In the genomic region with DNA sequence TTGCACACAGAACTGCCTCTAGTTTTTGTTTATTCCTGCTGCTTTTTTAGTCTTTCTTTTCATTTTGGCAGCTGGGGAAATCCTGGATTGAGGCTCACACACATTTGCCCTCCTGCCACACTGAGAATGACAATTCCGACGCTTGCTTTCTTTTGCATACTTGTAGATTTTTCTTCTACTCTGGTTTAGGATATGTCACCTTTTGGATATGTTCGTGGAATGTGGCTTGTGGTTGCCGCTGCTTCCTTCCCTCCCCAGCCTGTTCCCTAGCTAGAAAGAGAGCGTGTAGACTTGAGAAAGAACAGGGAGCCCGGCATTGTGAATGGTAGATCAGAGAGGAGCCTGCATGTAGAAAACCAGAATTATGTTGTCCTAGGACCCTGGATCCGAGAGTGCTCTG, we compare ENCODE assay signal across 11 cellular contexts. TPM values are rescaled to one million over a fixed set of nuclear protein-coding genes. Genes with fewer than 3 reads are reported as not detected.
DNase-seq lines count a peak whose midpoint lies in the region; ATAC-seq and TF ChIP-seq lines count a peak whose summit lies in the region.
"Had no signal": no experiment of that assay in that cellular context is flagged by ENCODE, and none has a peak within 500 bp of the region (broad histone marks: within the 10 kb centered on the region; RNA-seq: fewer than 3 reads in every experiment).

No MANE protein-coding gene starts in this region.

- ATAC-seq in RWPE2 (ENCODE audit: low read depth) (no peak), GM19328 (IDR thresholded peaks at IDR 0.05; ENCODE audit: unreplicated experiment) (no peak)

- 38% methylated on average over 7 of the region's 7 CpGs for WGBS in esophagus muscularis mucosa

- POLR2A ChIA-PET in AG04450 (lab: Yijun Ruan, JAX) = interaction anchor here (0.8 to 0.9 kb wide), 2 partner anchors 444 to 1126 kb away, joined by 3 to 5 read pairs; no protein-coding TSS in a partner anchor

- CTCF ChIA-PET in AG04450 (lab: Charles Lee) = interaction anchor here (0.9 to 2.4 kb wide), 4 partner anchors 23 to 379 kb away, joined by 3 to 12 read pairs (median 4); no protein-coding TSS in a partner anchor

- H3K4me3 ChIP-seq in AG04450 (ENCODE audit: low read depth, low read length) (peak overlapping the region; percentile 52), RWPE2 (ENCODE audit: severe bottlenecking) (no peak overlapping the region), esophagus muscularis mucosa (peak overlapping the region in 1 of 4 donors; percentile 22), HAP-1 (no peak overlapping the region), foreskin fibroblast (ENCODE audit: low read depth in 1 of 2, low read length in 2 of 2) (no peak overlapping the region)

- H3K9me3 Mint-ChIP-seq in nephron progenitor cell = no peaks in the 10 kb centered on the region

- H3K9me3 ChIP-seq in AG04450 (ENCODE audit: control insufficient read depth, insufficient read depth, low read length) = no peaks in the 10 kb centered on the region
- no peaks in the 10 kb centered on the region for H3K9me3 ChIP-seq in RWPE2 (ENCODE audit: severe bottlenecking)
- no peaks in the 10 kb centered on the region for H3K9me3 ChIP-seq in esophagus muscularis mucosa
- no peaks in the 10 kb centered on the region for H3K9me3 ChIP-seq in HAP-1
- H3K9me3 ChIP-seq: ascending aorta had no signal

- H3K36me3 Mint-ChIP-seq in nephron progenitor cell (ENCODE audit: low read depth) = no peaks in the 10 kb centered on the region

- no peak overlapping the region for H3K27ac Mint-ChIP-seq in nephron progenitor cell

- H3K27me3 ChIP-seq in AG04450 (ENCODE audit: control insufficient read depth, insufficient read depth, low read length) = no peaks in the 10 kb centered on the region
- no peaks in the 10 kb centered on the region for H3K27me3 ChIP-seq in RWPE2 (ENCODE audit: insufficient read depth, poor library complexity, severe bottlenecking)
- no peaks in the 10 kb centered on the region for H3K27me3 ChIP-seq in esophagus muscularis mucosa
- no peaks in the 10 kb centered on the region for H3K27me3 ChIP-seq in HAP-1 (ENCODE audit: low read depth)
- H3K27me3 ChIP-seq: ascending aorta had no signal

- H3K4me3 Mint-ChIP-seq in nephron progenitor cell = peak overlapping the region; percentile 13

- TF ChIP-seq EP300 in esophagus muscularis mucosa (IDR thresholded peaks at IDR 0.05) = no peak

- DNase-seq in AG04450 (ENCODE audit: low read depth, low spot score) = no peak
- no peak for DNase-seq in RWPE2 (ENCODE audit: low spot score)
- DNase-seq in esophagus muscularis mucosa (ENCODE audit: extremely low spot score) = no peak
- DNase-seq in nephron progenitor cell = no peak
- no peak for DNase-seq in HAP-1 (ENCODE audit: low spot score in 2 of 2)
- no peak for DNase-seq in foreskin fibroblast
- DNase-seq in posterior vena cava (ENCODE audit: low spot score) = no peak
- DNase-seq: DND-41, KG1 had no signal

- TF ChIP-seq CTCF in AG04450 (IDR thresholded peaks at IDR 0.05; ENCODE audit: low read depth, low read length) = no peak
- no peak for TF ChIP-seq CTCF in RWPE2 (IDR thresholded peaks at IDR 0.05; ENCODE audit: poor library complexity, severe bottlenecking)
- TF ChIP-seq CTCF in esophagus muscularis mucosa (IDR thresholded peaks at IDR 0.05) = no peak
- TF ChIP-seq CTCF in nephron progenitor cell (IDR thresholded peaks at IDR 0.05) = no peak
- no peak for TF ChIP-seq CTCF in foreskin fibroblast (IDR thresholded peaks at IDR 0.05; ENCODE audit: low read depth, low read length)

- TF ChIP-seq POLR2A in esophagus muscularis mucosa (IDR thresholded peaks at IDR 0.05; ENCODE audit: low read depth) = no peak

- H3K4me1 Mint-ChIP-seq in nephron progenitor cell = peaks cover 58% of the 10 kb centered on the region

- H3K36me3 ChIP-seq in RWPE2 (ENCODE audit: low read depth) (no peaks in the 10 kb centered on the region), esophagus muscularis mucosa (no peaks in the 10 kb centered on the region), HAP-1 (replicated peaks) (no peaks in the 10 kb centered on the region)
- H3K36me3 ChIP-seq: ascending aorta had no signal

- H3K4me1 ChIP-seq in RWPE2 (ENCODE audit: insufficient read depth, poor library complexity, severe bottlenecking) = peaks cover 40% of the 10 kb centered on the region
- peaks cover 26 to 45% (median 42%) of the 10 kb centered on the region in 4 donors for H3K4me1 ChIP-seq in esophagus muscularis mucosa
- peaks cover 7% of the 10 kb centered on the region for H3K4me1 ChIP-seq in HAP-1

- H3K27me3 Mint-ChIP-seq in nephron progenitor cell (ENCODE audit: low read depth, poor library complexity) = peaks cover 26% of the 10 kb centered on the region

- peak overlapping the region; percentile 81 for H3K27ac ChIP-seq in AG04450 (ENCODE audit: low read depth, low read length)
- H3K27ac ChIP-seq in RWPE2 (ENCODE audit: poor library complexity, severe bottlenecking) = peak overlapping the region; percentile 83
- peak overlapping the region; percentile 49 to 77 (median 69) for H3K27ac ChIP-seq in esophagus muscularis mucosa (replicated peaks in 1 of 4)

- in situ Hi-C loops in HAP-1 (cut with MboI; ENCODE audit: low sequenced_read_pairs) = no loop called here

- intact Hi-C loops in esophagus muscularis mucosa (cut with DNase I) (loop anchor here (5.0 kb wide), 1 partner anchor 102 kb away; no protein-coding TSS in a partner anchor), posterior vena cava (cut with DNase I) (loop anchor here (2.0 to 5.0 kb wide), 2 partner anchors 102 kb away; no protein-coding TSS in a partner anchor)

RNA-seq across cellular contexts. Expression of gene PEX14, which starts 56.0 kb away (rescaled TPM):
- polyA plus RNA-seq in AG04450 (2011; rRNA removed) = 6.6 and 7.7 TPM in 2 replicates
- polyA minus RNA-seq in AG04450 (2011; rRNA and poly(A)+ RNA removed) = 5.5 and 7.5 TPM in 2 replicates
- total RNA-seq in esophagus muscularis mucosa (10 to 100 TPM; 16.2 to 24.2 (median 20.1) TPM), posterior vena cava (10 to 100 TPM; 12.8 to 15.0 TPM)

RNA-seq across cellular contexts. Expression of gene DFFA, which starts 58.4 kb away (rescaled TPM):
- 33.6 and 35.3 TPM in 2 replicates for polyA plus RNA-seq in AG04450 (2011; rRNA removed)
- polyA minus RNA-seq in AG04450 (2011; rRNA and poly(A)+ RNA removed) = 27.2 and 30.3 TPM in 2 replicates
- total RNA-seq in esophagus muscularis mucosa (10 to 100 TPM; 17.9 to 32.5 (median 26.0) TPM), posterior vena cava (10 to 100 TPM; 21.5 to 24.4 TPM)
